11 cellular contexts compared by ENCODE assay signal in the genomic region with DNA sequence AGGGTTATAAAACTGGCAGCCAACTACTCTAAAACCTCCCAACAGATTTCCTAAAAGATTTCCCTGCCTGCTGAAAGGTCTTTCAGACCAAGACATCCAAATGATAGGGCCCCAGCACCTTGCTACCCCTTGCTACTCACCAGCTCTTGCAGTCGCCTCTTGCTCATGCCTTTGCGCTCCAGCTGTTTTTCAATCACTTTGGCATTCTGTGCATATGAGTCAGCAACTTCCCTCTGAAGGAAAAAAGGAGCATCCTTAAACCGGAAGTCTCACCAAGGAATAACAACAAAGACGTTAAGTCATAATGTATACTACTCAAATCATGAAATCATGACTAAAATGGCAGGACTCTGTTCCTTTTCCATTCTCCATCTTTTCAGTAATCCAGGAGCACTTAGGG. TPM values are rescaled to one million over a fixed set of nuclear protein-coding genes. Genes with fewer than 3 reads are reported as not detected.
DNase-seq lines count a peak whose midpoint lies in the region; ATAC-seq, FAIRE-seq and TF ChIP-seq lines count a peak whose summit lies in the region.
"Had no signal": no experiment of that assay in that cellular context is flagged by ENCODE, and none has a peak within 500 bp of the region (broad histone marks: within the 10 kb centered on the region; RNA-seq: fewer than 3 reads in every experiment).

No MANE protein-coding gene starts in this region.

- peaks cover 8% of the 10 kb centered on the region for H3K36me3 Mint-ChIP-seq in progenitor cell of endocrine pancreas (ENCODE audit: insufficient read depth)

- peak; percentile 59 for FAIRE-seq in GM12891 (lab: Jason Lieb, UNC)

- H3K4me3 ChIP-seq in spleen = no peak overlapping the region
- H3K4me3 ChIP-seq: skin epidermis had no signal

- DNase-seq in GM12891 (ENCODE audit: insufficient read length, low spot score) (no peak), RWPE1 (ENCODE audit: low spot score) (peak; percentile 51), fibroblast of peridontal ligament (ENCODE audit: extremely low read depth) (peak; percentile 70), spleen (no peak), progenitor cell of endocrine pancreas (ENCODE audit: low spot score, unreplicated experiment) (no peak), NCI-H1092 treated with DMSO at 0.1 percent for 48 hours (lab: John Stamatoyannopoulos, UW) (no peak)
- no peak for DNase-seq in stimulated activated naive CD8-positive, alpha-beta T cell treated with anti-CD3 and anti-CD28 coated beads, Interleukin-15, Interleukin-2, amounts not matched to agents 100 U/mL and 50 U/mL, for 24 hours
- DNase-seq: caudate nucleus; NCI-H146; NK-92 treated with Interleukin-12 subunit alpha and Interleukin-12 subunit beta, amount 100 ng/mL, for 24 hours had no signal

- POLR2A ChIA-PET in RWPE1 (lab: Yijun Ruan, JAX; ENCODE audit: low non-redundant PET) = no interaction called here

- no peaks in the 10 kb centered on the region for H3K27me3 ChIP-seq in spleen (replicated peaks in 1 of 7)

- H3K4me1 ChIP-seq in spleen = no peaks in the 10 kb centered on the region

- no peaks in the 10 kb centered on the region for H3K9me3 ChIP-seq in spleen

- H3K27ac Mint-ChIP-seq in progenitor cell of endocrine pancreas = no peak overlapping the region

- H3K36me3 ChIP-seq in spleen = peaks cover 0 to 38% (median 0%) of the 10 kb centered on the region in 6 donors

- H3K27me3 Mint-ChIP-seq in progenitor cell of endocrine pancreas = no peaks in the 10 kb centered on the region

- intact Hi-C loops in spleen (cut with DNase I; ENCODE audit: low total_unique reads) = no loop called here

- CTCF ChIA-PET in RWPE1 (lab: Yijun Ruan, JAX) = no interaction called here

- ATAC-seq in stimulated activated naive CD8-positive, alpha-beta T cell treated with anti-CD3 and anti-CD28 coated beads, Interleukin-15, Interleukin-2, amounts not matched to agents 100 U/mL and 50 U/mL, for 24 hours = no peak

- peaks cover 11% of the 10 kb centered on the region for H3K9me3 Mint-ChIP-seq in progenitor cell of endocrine pancreas (ENCODE audit: low read depth)

- TF ChIP-seq CTCF in RWPE1 (conservative IDR thresholded peaks at IDR 0.05; ENCODE audit: low read depth) = no peak
- TF ChIP-seq CTCF in spleen (IDR thresholded peaks at IDR 0.05 in 8 of 11, conservative IDR thresholded peaks at IDR 0.05 in 3 of 11) = no peak
- TF ChIP-seq CTCF in progenitor cell of endocrine pancreas (IDR thresholded peaks at IDR 0.05; ENCODE audit: unreplicated experiment) = no peak

- H3K4me3 Mint-ChIP-seq in progenitor cell of endocrine pancreas (ENCODE audit: low read depth) = no peak overlapping the region

- no peak overlapping the region for H3K27ac ChIP-seq in RWPE1
- peak overlapping the region in 5 of 8 donors; percentile 11 to 45 (median 41) for H3K27ac ChIP-seq in spleen
- H3K27ac ChIP-seq: skin epidermis had no signal

- no peaks in the 10 kb centered on the region for H3K4me1 Mint-ChIP-seq in progenitor cell of endocrine pancreas (ENCODE audit: low read depth)

- WGBS in spleen, 5 donors = 68 to 83% (median 78%) methylated on average over 4 of the region's 4 CpGs

- no peak for TF ChIP-seq POLR2A in GM12891 (IDR thresholded peaks at IDR 0.05; ENCODE audit: low read depth, low read length)
- no peak for TF ChIP-seq POLR2A in spleen (IDR thresholded peaks at IDR 0.05)

TF ChIP-seq in GM12891, 5 proteins besides CTCF, POLR2A, EP300 and RAD21:
- TF ChIP-seq TAF1 (IDR thresholded peaks at IDR 0.05; ENCODE audit: low read depth, low read length) (no peak), SPI1 (IDR thresholded peaks at IDR 0.05; ENCODE audit: low read depth, low read length) (no peak), PAX5 (IDR thresholded peaks at IDR 0.05; ENCODE audit: insufficient read depth, low read length, severe bottlenecking) (no peak)
TF ChIP-seq in GM12891: peak in this region for 0.

RNA-seq across cellular contexts. Expression of a gene that starts 24.0 kb away (rescaled TPM):
- polyA plus RNA-seq in GM12891 (2012; ENCODE audit: low read depth, missing spikeins) = 23.6 TPM
- total RNA-seq in spleen (10 to 100 TPM; 20.4 to 31.6 (median 24.6) TPM), progenitor cell of endocrine pancreas (17.7 and 18.3 TPM in 2 replicates)
- 10 to 100 TPM; 11.0 to 19.5 (median 13.2) TPM for polyA plus RNA-seq in spleen

RNA-seq across cellular contexts. Expression of a gene that starts 33.2 kb away (rescaled TPM):
- 40.8 TPM for polyA plus RNA-seq in GM12891 (2012; ENCODE audit: low read depth, missing spikeins)
- total RNA-seq in spleen (10 to 100 TPM; 40.8 to 53.4 (median 42.6) TPM), progenitor cell of endocrine pancreas (49.4 and 55.0 TPM in 2 replicates)
- 10 to 100 TPM; 38.5 to 50.5 (median 48.7) TPM for polyA plus RNA-seq in spleen

Comparison
In these comparisons a context has a peak if more than half of its experiments do, and no peak if none do; other contexts are left out.
1. DNase-seq: peak in RWPE1 (single experiment) and fibroblast of peridontal ligament (single experiment); none in GM12891 (single experiment), spleen (single experiment), progenitor cell of endocrine pancreas (single experiment), NCI-H1092 treated with DMSO at 0.1 percent for 48 hours (single experiment) and stimulated activated naive CD8-positive, alpha-beta T cell treated with anti-CD3 and anti-CD28 coated beads, Interleukin-15, Interleukin-2, amounts not matched to agents 100 U/mL and 50 U/mL, for 24 hours (single experiment).